11 cellular contexts compared by ENCODE assay signal in genomic region chr2:157479081-157480027, GRCh38. TPM values are rescaled to one million over a fixed set of nuclear protein-coding genes. Genes with fewer than 3 reads are reported as not detected.
DNase-seq lines count a peak whose midpoint lies in the region; ATAC-seq, FAIRE-seq and TF ChIP-seq lines count a peak whose summit lies in the region.
"Had no signal": no experiment of that assay in that cellular context is flagged by ENCODE, and none has a peak within 500 bp of the region (broad histone marks: within the 10 kb centered on the region; RNA-seq: fewer than 3 reads in every experiment).

No MANE protein-coding gene starts in this region.

- CTCF ChIA-PET in K562 (lab: Yijun Ruan, JAX; ENCODE audit: low intra/inter-chr PET ratio): no interaction called here

- H3K4me2 ChIP-seq in K562 (ENCODE audit: insufficient read depth, low read length): no peak overlapping the region

- H3K4me1 ChIP-seq in K562 (replicated peaks in 1 of 2; ENCODE audit: control insufficient read depth in 2 of 2, insufficient read depth in 2 of 2, low read length in 2 of 2): peaks cover 0 to 22% of the 10 kb centered on the region in 2 experiments; a peak in 3 of 5 replicates

- TF ChIP-seq POLR2A in GM12892 (IDR thresholded peaks at IDR 0.05; ENCODE audit: low read depth, low read length) (no peak), K562 (conservative IDR thresholded peaks at IDR 0.05) (no peak)

- H3K9ac ChIP-seq in K562 (ENCODE audit: insufficient read depth in 1 of 2, low read depth in 2 of 2, low read length in 2 of 2): no peak overlapping the region

- TF ChIP-seq CTCF in K562 (IDR thresholded peaks at IDR 0.05 in 2 of 3, conservative IDR thresholded peaks at IDR 0.05 in 1 of 3; ENCODE audit: insufficient read depth in 2 of 3, low read depth in 1 of 3, low read length in 3 of 3): no peak

- no peaks in the 10 kb centered on the region for H3K27me3 ChIP-seq in K562 (ENCODE audit: control insufficient read depth in 2 of 2, insufficient read depth in 2 of 2, low read length in 2 of 2)

- intact Hi-C loops in K562 (cut with micrococcal nuclease): loop anchor here (5.0 kb wide), 1 partner anchor 152 kb away; the partner anchor contains the start of gene ERMN

- H3K9me1 ChIP-seq in K562 (ENCODE audit: control insufficient read depth, insufficient read depth, low read length): no peaks in the 10 kb centered on the region

- no peak for DNase-seq in GM12892 (ENCODE audit: insufficient read length)
- DNase-seq in K562 (ENCODE audit: extremely low read depth in 1 of 4, low spot score in 3 of 4): no peak
- no peak for DNase-seq in NCI-H2107 treated with DMSO at 0.1 percent for 48 hours (lab: John Stamatoyannopoulos, UW; ENCODE audit: unreplicated experiment)
- no peak for DNase-seq in cerebellar cortex (ENCODE audit: low spot score)
- DNase-seq in stimulated activated CD4-positive, alpha-beta T cell treated with anti-CD3 and anti-CD28 coated beads, Interleukin-4, amount 100 ng/mL, for 1 hour: no peak
- DNase-seq: amygdala had no signal

- H3K36me3 ChIP-seq in K562 (ENCODE audit: control insufficient read depth, insufficient read depth, low read length): no peaks in the 10 kb centered on the region

- POLR2A ChIA-PET in K562 (lab: Yijun Ruan, JAX): no interaction called here

- no peak for TF ChIP-seq RAD21 in K562 (CRISPR knock-in tag; conservative IDR thresholded peaks at IDR 0.05 in 1 of 2, IDR thresholded peaks at IDR 0.05 in 1 of 2)

- TF ChIP-seq EP300 in K562 (IDR thresholded peaks at IDR 0.05; ENCODE audit: low read length): no peak

- H4K20me1 ChIP-seq in K562 (replicated peaks; ENCODE audit: control insufficient read depth, insufficient read depth, low read length): no peaks in the 10 kb centered on the region

- no peak overlapping the region for H3K27ac ChIP-seq in K562 (ENCODE audit: extremely low read depth, low read depth, low read length)

- no peaks in the 10 kb centered on the region for H3K79me2 ChIP-seq in K562 (ENCODE audit: control insufficient read depth, insufficient read depth, low read length)

- H2AFZ ChIP-seq in K562 (ENCODE audit: low read depth, low read length): peak overlapping the region; percentile 74

- 16% methylated on average over 7 of the region's 7 CpGs for whole genome bisulfite sequencing in K562 (ENCODE audit: insufficient coverage, low coverage, missing lambda C conversion rate)

- H3K4me3 ChIP-seq in K562: no peak overlapping the region

- H3K9me3 ChIP-seq in K562 (replicated peaks; ENCODE audit: control insufficient read depth, insufficient read depth, low read depth, low read length): no peaks in the 10 kb centered on the region

- ATAC-seq in GM19372 (IDR thresholded peaks at IDR 0.05; ENCODE audit: low read depth, unreplicated experiment) (peak; percentile 40), HG03378 (IDR thresholded peaks at IDR 0.05; ENCODE audit: unreplicated experiment) (peak; percentile 28), K562 (peak; percentile 60), HG03520 (IDR thresholded peaks at IDR 0.05; ENCODE audit: unreplicated experiment) (no peak)

- in situ Hi-C loops in K562 (cut with MboI): loop anchor here (25.0 kb wide), 1 partner anchor 1258 kb away; no protein-coding TSS in a partner anchor

- FAIRE-seq in GM12892 (lab: Jason Lieb, UNC): peak; percentile 86
- FAIRE-seq in K562 (lab: Jason Lieb, UNC): no peak
- FAIRE-seq: D721Med, TTC549 had no signal

- BruUV-seq in K562 (replicated peaks; lab: Mats Ljungman, UMichigan): no TSS peak

TF ChIP-seq in K562, 482 proteins besides CTCF, POLR2A, EP300 and RAD21:
- TF ChIP-seq PRDM10 (IDR thresholded peaks at IDR 0.05; ENCODE audit: partially characterized antibody): peak; percentile 72
- peak; percentile 2 for TF ChIP-seq MEIS2 (IDR thresholded peaks at IDR 0.05; ENCODE audit: partially characterized antibody)
- TF ChIP-seq HNRNPH1 (optimal IDR thresholded peaks at IDR 0.05; ENCODE audit: low read depth, low read length): no peak
- peak; percentile 47 for TF ChIP-seq RAD51 (IDR thresholded peaks at IDR 0.05; ENCODE audit: borderline replicate concordance, low read depth)
- TF ChIP-seq U2AF2 (optimal IDR thresholded peaks at IDR 0.05; ENCODE audit: low read depth, low read length): no peak
- peak; percentile 35; the same call in 1 of the 2 replicates for TF ChIP-seq L3MBTL2 (IDR thresholded peaks at IDR 0.05)
- peak; percentile 43 for TF ChIP-seq USF2 (CRISPR knock-in tag; IDR thresholded peaks at IDR 0.05)
- TF ChIP-seq ZNF175 (CRISPR knock-in tag; IDR thresholded peaks at IDR 0.05; ENCODE audit: low read depth): peak; percentile 61; the same call in 1 of the 2 replicates

RNA-seq across cellular contexts. Expression of gene CYTIP, which starts 35.5 kb away (rescaled TPM):
- polyA plus RNA-seq in GM12892 (2012; ENCODE audit: missing spikeins): 102 TPM
- 0.18 TPM in 1 of 2 replicates, not detected in the other for total RNA-seq in K562 (2011; cell fraction: chromatin; rRNA removed; ENCODE audit: low replicate concordance)
- total RNA-seq in K562 (2011; cell fraction: nucleolus; rRNA removed): not detected in 2 replicates
- not detected in 2 replicates for total RNA-seq in K562 (2011; cell fraction: nucleoplasm; rRNA removed)
- total RNA-seq in K562 (2014; rRNA removed): 0.12 TPM in 1 of 2 replicates, not detected in the other
- 0.16 and 0.29 TPM in 2 replicates for total RNA-seq in K562 (2014; rRNA removed; fragmentation: Illumina TruSeq; extraction: Trizol)
- 0.23 and 0.33 TPM in 2 replicates for total RNA-seq in K562 (2015; rRNA removed; fragmentation: Illumina TruSeq; extraction: Trizol)
- total RNA-seq in K562 (2021): 0.33 and 0.42 TPM in 2 replicates
- 0.08 and 0.13 TPM in 2 replicates for polyA plus RNA-seq in K562 (2011; rRNA removed)
- 0.03 and 0.10 TPM in 2 replicates for polyA plus RNA-seq in K562 (2011; cell fraction: cytosol; rRNA removed)
- 0.31 and 0.34 TPM in 2 replicates for polyA plus RNA-seq in K562 (2011; cell fraction: nucleus; rRNA removed)
- 0.36 and 0.57 TPM in 2 replicates for polyA plus RNA-seq in K562 (2012)
- polyA plus RNA-seq in K562 (2014; fragmentation: Illumina TruSeq; extraction: Trizol): 0.12 and 0.24 TPM in 2 replicates
- polyA plus RNA-seq in K562 (2014; fragmentation: Nextera tagmentation; extraction: Ambion mirVana): under 1 TPM; 0.10 to 0.35 TPM
- 0.03 and 0.22 TPM in 2 replicates for polyA plus RNA-seq in K562 (2014; rRNA removed)
- 0.27 and 0.42 TPM in 2 replicates for polyA minus RNA-seq in K562 (2011; rRNA and poly(A)+ RNA removed)
- not detected in 2 replicates for polyA minus RNA-seq in K562 (2011; cell fraction: cytosol; rRNA and poly(A)+ RNA removed)
- not detected in 2 replicates for polyA minus RNA-seq in K562 (2011; cell fraction: nucleus; rRNA and poly(A)+ RNA removed)
